ENCODE assay signal across 13 cellular contexts in genomic region chr7:826230-826905, GRCh38. TPM values are rescaled to one million over a fixed set of nuclear protein-coding genes. Genes with fewer than 3 reads are reported as not detected.
DNase-seq lines count a peak whose midpoint lies in the region; ATAC-seq and TF ChIP-seq lines count a peak whose summit lies in the region.
"Had no signal": no experiment of that assay in that cellular context is flagged by ENCODE, and none has a peak within 500 bp of the region (broad histone marks: within the 10 kb centered on the region; RNA-seq: fewer than 3 reads in every experiment).

No MANE protein-coding gene starts in this region.

- H3K27ac ChIP-seq in RWPE1 (peak overlapping the region; percentile 100), gastrocnemius medialis (peak overlapping the region; percentile 91 to 96 (median 94))

- peak overlapping the region in 1 of 4 donors; percentile 1 for H3K4me3 ChIP-seq in gastrocnemius medialis

- no peaks in the 10 kb centered on the region for H3K36me3 Mint-ChIP-seq in glutamatergic neuron (ENCODE audit: unreplicated experiment)

- intact Hi-C loops in gastrocnemius medialis (cut with DNase I; ENCODE audit: low total_unique reads) = no loop called here

- H3K4me1 ChIP-seq in gastrocnemius medialis = peaks cover 93 to 95% of the 10 kb centered on the region in 2 donors

- no peaks in the 10 kb centered on the region for H3K9me3 ChIP-seq in gastrocnemius medialis

- peak overlapping the region; percentile 80 for H3K4me3 Mint-ChIP-seq in glutamatergic neuron (ENCODE audit: unreplicated experiment)
- H3K4me3 Mint-ChIP-seq: activated naive CD4-positive, alpha-beta T cell treated with anti-CD3 and anti-CD28 coated beads, Interleukin-2, amount 10 ng/mL, durations not matched to agents 7 days and 5 days; CD8-positive, alpha-beta T cell had no signal

- H3K36me3 ChIP-seq in gastrocnemius medialis = no peaks in the 10 kb centered on the region

- peak; percentile 69 for DNase-seq in DMS153 (lab: John Stamatoyannopoulos, UW)
- no peak for DNase-seq in RWPE1 (ENCODE audit: low spot score)
- peak; percentile 93 for DNase-seq in glutamatergic neuron
- DNase-seq in gastrocnemius medialis = no peak
- no peak for DNase-seq in pons (ENCODE audit: low spot score)
- no peak for DNase-seq in hepatic stellate cell (ENCODE audit: low spot score)
- no peak for DNase-seq in DMS79 treated with DMSO at 0.1 percent for 48 hours (lab: John Stamatoyannopoulos, UW)
- DNase-seq: activated naive CD4-positive, alpha-beta T cell treated with anti-CD3 and anti-CD28 coated beads, Interleukin-2, amount 10 ng/mL, durations not matched to agents 7 days and 5 days; CD8-positive, alpha-beta T cell; cortex of kidney; midbrain; NCI-H774 had no signal

- H3K4me1 Mint-ChIP-seq in glutamatergic neuron (ENCODE audit: low read depth, unreplicated experiment) = peaks cover 72% of the 10 kb centered on the region

- TF ChIP-seq CTCF in RWPE1 (conservative IDR thresholded peaks at IDR 0.05; ENCODE audit: low read depth) = no peak
- TF ChIP-seq CTCF in glutamatergic neuron (IDR thresholded peaks at IDR 0.05; ENCODE audit: partially characterized antibody, unreplicated experiment) = no peak
- TF ChIP-seq CTCF in gastrocnemius medialis (IDR thresholded peaks at IDR 0.05 in 4 of 5, conservative IDR thresholded peaks at IDR 0.05 in 1 of 5) = no peak

- CTCF ChIA-PET in RWPE1 (lab: Yijun Ruan, JAX) = no interaction called here

- no peak for TF ChIP-seq POLR2A in gastrocnemius medialis (IDR thresholded peaks at IDR 0.05)

- in situ Hi-C loops in gastrocnemius medialis (cut with MboI; ENCODE audit: low sequenced_read_pairs in 4 of 4) = loop anchor here in 2 of 4 donors (10.0 kb wide), 1 partner anchor 48 kb away; the partner anchor contains the start of gene GET4 (in 2 of the 2)

- peaks cover 22% of the 10 kb centered on the region for H3K27me3 Mint-ChIP-seq in glutamatergic neuron (ENCODE audit: unreplicated experiment)
- H3K27me3 Mint-ChIP-seq: activated naive CD4-positive, alpha-beta T cell treated with anti-CD3 and anti-CD28 coated beads, Interleukin-2, amount 10 ng/mL, durations not matched to agents 7 days and 5 days had no signal

- peaks cover 34% of the 10 kb centered on the region for H3K9me3 Mint-ChIP-seq in glutamatergic neuron (ENCODE audit: unreplicated experiment)
- H3K9me3 Mint-ChIP-seq: activated naive CD4-positive, alpha-beta T cell treated with anti-CD3 and anti-CD28 coated beads, Interleukin-2, amount 10 ng/mL, durations not matched to agents 7 days and 5 days; CD8-positive, alpha-beta T cell had no signal

- no peak for ATAC-seq in gastrocnemius medialis
- ATAC-seq in GM18870 (IDR thresholded peaks at IDR 0.05; ENCODE audit: unreplicated experiment) = no peak
- ATAC-seq: CD8-positive, alpha-beta T cell had no signal

- H3K27me3 ChIP-seq in gastrocnemius medialis = no peaks in the 10 kb centered on the region

- POLR2A ChIA-PET in RWPE1 (lab: Yijun Ruan, JAX; ENCODE audit: low non-redundant PET) = no interaction called here

- H3K27ac Mint-ChIP-seq in glutamatergic neuron (ENCODE audit: unreplicated experiment) = peak overlapping the region; percentile 99
- H3K27ac Mint-ChIP-seq: activated naive CD4-positive, alpha-beta T cell treated with anti-CD3 and anti-CD28 coated beads, Interleukin-2, amount 10 ng/mL, durations not matched to agents 7 days and 5 days; CD8-positive, alpha-beta T cell had no signal

RNA-seq across cellular contexts. Expression of gene SUN1, which starts 5.9 kb away (rescaled TPM):
- total RNA-seq in glutamatergic neuron (ENCODE audit: unreplicated experiment) = 879 TPM
- 100 to 1,000 TPM; 112 to 154 (median 132) TPM for total RNA-seq in gastrocnemius medialis

RNA-seq across cellular contexts. Expression of gene GET4, which starts 50.0 kb away (rescaled TPM):
- total RNA-seq in glutamatergic neuron (ENCODE audit: unreplicated experiment) = 70.2 TPM
- 10 to 100 TPM; 24.6 to 40.8 (median 30.0) TPM for total RNA-seq in gastrocnemius medialis

Comparison
In these comparisons a context has a peak if more than half of its experiments do, and no peak if none do; other contexts are left out.
1. DNase-seq: peak in DMS153 (single experiment) and glutamatergic neuron (single experiment); none in RWPE1 (single experiment), gastrocnemius medialis (0 of 2), pons (single experiment), hepatic stellate cell (single experiment) and DMS79 treated with DMSO at 0.1 percent for 48 hours (single experiment).